Comparison of ENCODE assay signal across 1 cellular context in the genomic region with DNA sequence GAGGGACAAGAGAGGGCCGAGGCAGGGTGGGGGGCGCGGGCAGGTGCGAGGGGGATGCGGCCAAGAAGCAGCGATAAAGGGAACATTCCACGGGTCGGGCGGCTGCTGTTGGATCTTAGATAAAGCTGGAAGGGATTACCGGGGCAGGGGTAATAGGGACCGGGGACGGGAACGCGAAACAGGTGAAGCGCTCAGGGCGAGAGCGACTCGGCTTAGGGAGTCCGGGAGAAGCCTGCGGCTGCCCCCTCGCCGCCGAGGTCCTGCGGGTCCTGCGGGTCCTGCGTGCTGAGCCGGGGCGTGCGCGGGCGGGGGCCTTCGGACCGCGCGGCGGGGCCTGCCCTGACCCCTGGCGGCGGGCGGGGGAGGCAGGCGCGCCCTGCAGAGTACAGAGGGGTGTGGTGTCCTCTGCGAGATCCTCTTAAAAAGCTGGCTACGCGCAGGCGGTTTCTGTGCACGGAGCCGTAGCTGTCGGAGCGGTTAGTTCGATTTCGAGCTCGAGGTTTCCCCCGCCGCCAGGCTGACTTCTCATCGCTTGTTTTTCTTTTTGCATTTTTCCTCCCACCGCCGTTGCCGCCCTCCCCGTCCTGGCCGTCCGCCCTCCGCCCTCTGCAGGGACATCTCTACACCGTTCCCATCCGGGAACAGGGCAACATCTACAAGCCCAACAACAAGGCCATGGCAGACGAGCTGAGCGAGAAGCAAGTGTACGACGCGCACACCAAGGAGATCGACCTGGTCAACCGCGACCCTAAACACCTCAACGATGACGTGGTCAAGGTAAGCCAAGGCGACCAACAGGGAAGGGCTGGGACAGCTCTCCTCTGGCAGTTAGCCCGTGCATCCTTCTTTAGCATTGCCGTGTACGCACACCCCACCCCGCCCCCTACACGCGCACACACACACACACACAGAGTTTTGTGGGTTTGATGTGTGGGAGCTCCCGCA.
TF ChIP-seq lines count a peak whose summit lies in the region.

No MANE protein-coding gene starts in this region.

TF ChIP-seq in K562, 482 proteins besides CTCF, POLR2A, EP300 and RAD21 (continued from another document and continues in another):
- TF ChIP-seq, protein P1, sequence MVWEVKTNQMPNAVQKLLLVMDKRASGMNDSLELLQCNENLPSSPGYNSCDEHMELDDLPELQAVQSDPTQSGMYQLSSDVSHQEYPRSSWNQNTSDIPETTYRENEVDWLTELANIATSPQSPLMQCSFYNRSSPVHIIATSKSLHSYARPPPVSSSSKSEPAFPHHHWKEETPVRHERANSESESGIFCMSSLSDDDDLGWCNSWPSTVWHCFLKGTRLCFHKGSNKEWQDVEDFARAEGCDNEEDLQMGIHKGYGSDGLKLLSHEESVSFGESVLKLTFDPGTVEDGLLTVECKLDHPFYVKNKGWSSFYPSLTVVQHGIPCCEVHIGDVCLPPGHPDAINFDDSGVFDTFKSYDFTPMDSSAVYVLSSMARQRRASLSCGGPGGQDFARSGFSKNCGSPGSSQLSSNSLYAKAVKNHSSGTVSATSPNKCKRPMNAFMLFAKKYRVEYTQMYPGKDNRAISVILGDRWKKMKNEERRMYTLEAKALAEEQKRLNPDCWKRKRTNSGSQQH (CRISPR knock-in tag; IDR thresholded peaks at IDR 0.05), result no peak
- TF ChIP-seq ZFP1 (CRISPR knock-in tag; IDR thresholded peaks at IDR 0.05) (no peak), CXXC5 (CRISPR knock-in tag; IDR thresholded peaks at IDR 0.05) (peak; percentile 90), ATF7 (IDR thresholded peaks at IDR 0.05) (peak; percentile 61; the same call in 1 of the 2 replicates), PCBP2 (IDR thresholded peaks at IDR 0.05; ENCODE audit: low read depth, low read length, poor library complexity, severe bottlenecking) (no peak), SIN3B (IDR thresholded peaks at IDR 0.05; ENCODE audit: low read depth) (peak; percentile 76), KLF16 (IDR thresholded peaks at IDR 0.05) (0 out of 2 replicates have a peak, but pooled peaks have one; percentile 15), NR4A1 (CRISPR knock-in tag; IDR thresholded peaks at IDR 0.05) (no peak), NR4A1 (tag; IDR thresholded peaks at IDR 0.05) (peak; percentile 82), ZNF3 (CRISPR knock-in tag; IDR thresholded peaks at IDR 0.05) (no peak), RBBP5 (IDR thresholded peaks at IDR 0.05; ENCODE audit: borderline replicate concordance, insufficient read depth, low read length, poor library complexity, severe bottlenecking) (peak; percentile 44), SOX6 (IDR thresholded peaks at IDR 0.05) (peak; percentile 63; the same call in 1 of the 2 replicates), ZC3H4 (CRISPR knock-in tag; IDR thresholded peaks at IDR 0.05; ENCODE audit: borderline replicate concordance) (0 out of 2 replicates have a peak, but pooled peaks have one; percentile 11), PTBP1 (IDR thresholded peaks at IDR 0.05; ENCODE audit: low read depth, low read length) (no peak), ZBTB7A (IDR thresholded peaks at IDR 0.05; ENCODE audit: borderline replicate concordance, control insufficient read depth, low read depth, low read length) (peak; percentile 96), TCF3 (CRISPR knock-in tag; IDR thresholded peaks at IDR 0.05) (peak; percentile 35), ZNF696 (CRISPR knock-in tag; conservative IDR thresholded peaks at IDR 0.05) (no peak), ZNF133 (CRISPR knock-in tag; IDR thresholded peaks at IDR 0.05) (no peak), EZH2 (IDR thresholded peaks at IDR 0.05; ENCODE audit: borderline replicate concordance, low read depth, low read length) (0 out of 2 replicates have a peak, but pooled peaks have one; percentile 29), ZNF79 (CRISPR knock-in tag; IDR thresholded peaks at IDR 0.05; ENCODE audit: low read depth) (no peak), TEAD4 (IDR thresholded peaks at IDR 0.05; ENCODE audit: low read length) (peak; percentile 38), TEAD4 (CRISPR knock-in tag; IDR thresholded peaks at IDR 0.05; ENCODE audit: borderline replicate concordance) (0 out of 2 replicates have a peak, but pooled peaks have one; percentile 45), EP400 (IDR thresholded peaks at IDR 0.05) (no peak), TOE1 (IDR thresholded peaks at IDR 0.05; ENCODE audit: borderline replicate concordance) (no peak), TOE1 (CRISPR knock-in tag; IDR thresholded peaks at IDR 0.05; ENCODE audit: borderline replicate concordance, low read depth) (peak; percentile 71; the same call in 1 of the 2 replicates), KDM5B (IDR thresholded peaks at IDR 0.05; ENCODE audit: insufficient replicate concordance, low read depth, low read length) (peak; percentile 18), MTA2 (IDR thresholded peaks at IDR 0.05; ENCODE audit: low read depth) (0 out of 2 replicates have a peak, but pooled peaks have one; percentile 1), ZNF561 (CRISPR knock-in tag; conservative IDR thresholded peaks at IDR 0.05) (no peak), PCBP1 (IDR thresholded peaks at IDR 0.05; ENCODE audit: low read depth, low read length, poor library complexity, severe bottlenecking) (peak; percentile 46), ZSCAN29 (IDR thresholded peaks at IDR 0.05) (no peak), HNRNPLL (IDR thresholded peaks at IDR 0.05; ENCODE audit: low read depth, low read length, poor library complexity, severe bottlenecking) (peak; percentile 85), ZBTB8A (IDR thresholded peaks at IDR 0.05; ENCODE audit: partially characterized antibody) (no peak), NFE2 (IDR thresholded peaks at IDR 0.05; ENCODE audit: low read depth) (no peak)
- TF ChIP-seq, protein P2, sequence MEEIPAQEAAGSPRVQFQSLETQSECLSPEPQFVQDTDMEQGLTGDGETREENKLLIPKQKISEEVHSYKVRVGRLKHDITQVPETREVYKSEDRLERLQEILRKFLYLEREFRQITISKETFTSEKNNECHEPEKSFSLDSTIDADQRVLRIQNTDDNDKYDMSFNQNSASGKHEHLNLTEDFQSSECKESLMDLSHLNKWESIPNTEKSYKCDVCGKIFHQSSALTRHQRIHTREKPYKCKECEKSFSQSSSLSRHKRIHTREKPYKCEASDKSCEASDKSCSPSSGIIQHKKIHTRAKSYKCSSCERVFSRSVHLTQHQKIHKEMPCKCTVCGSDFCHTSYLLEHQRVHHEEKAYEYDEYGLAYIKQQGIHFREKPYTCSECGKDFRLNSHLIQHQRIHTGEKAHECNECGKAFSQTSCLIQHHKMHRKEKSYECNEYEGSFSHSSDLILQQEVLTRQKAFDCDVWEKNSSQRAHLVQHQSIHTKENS (CRISPR knock-in tag; IDR thresholded peaks at IDR 0.05), result no peak
- TF ChIP-seq, protein P3, sequence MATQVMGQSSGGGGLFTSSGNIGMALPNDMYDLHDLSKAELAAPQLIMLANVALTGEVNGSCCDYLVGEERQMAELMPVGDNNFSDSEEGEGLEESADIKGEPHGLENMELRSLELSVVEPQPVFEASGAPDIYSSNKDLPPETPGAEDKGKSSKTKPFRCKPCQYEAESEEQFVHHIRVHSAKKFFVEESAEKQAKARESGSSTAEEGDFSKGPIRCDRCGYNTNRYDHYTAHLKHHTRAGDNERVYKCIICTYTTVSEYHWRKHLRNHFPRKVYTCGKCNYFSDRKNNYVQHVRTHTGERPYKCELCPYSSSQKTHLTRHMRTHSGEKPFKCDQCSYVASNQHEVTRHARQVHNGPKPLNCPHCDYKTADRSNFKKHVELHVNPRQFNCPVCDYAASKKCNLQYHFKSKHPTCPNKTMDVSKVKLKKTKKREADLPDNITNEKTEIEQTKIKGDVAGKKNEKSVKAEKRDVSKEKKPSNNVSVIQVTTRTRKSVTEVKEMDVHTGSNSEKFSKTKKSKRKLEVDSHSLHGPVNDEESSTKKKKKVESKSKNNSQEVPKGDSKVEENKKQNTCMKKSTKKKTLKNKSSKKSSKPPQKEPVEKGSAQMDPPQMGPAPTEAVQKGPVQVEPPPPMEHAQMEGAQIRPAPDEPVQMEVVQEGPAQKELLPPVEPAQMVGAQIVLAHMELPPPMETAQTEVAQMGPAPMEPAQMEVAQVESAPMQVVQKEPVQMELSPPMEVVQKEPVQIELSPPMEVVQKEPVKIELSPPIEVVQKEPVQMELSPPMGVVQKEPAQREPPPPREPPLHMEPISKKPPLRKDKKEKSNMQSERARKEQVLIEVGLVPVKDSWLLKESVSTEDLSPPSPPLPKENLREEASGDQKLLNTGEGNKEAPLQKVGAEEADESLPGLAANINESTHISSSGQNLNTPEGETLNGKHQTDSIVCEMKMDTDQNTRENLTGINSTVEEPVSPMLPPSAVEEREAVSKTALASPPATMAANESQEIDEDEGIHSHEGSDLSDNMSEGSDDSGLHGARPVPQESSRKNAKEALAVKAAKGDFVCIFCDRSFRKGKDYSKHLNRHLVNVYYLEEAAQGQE (CRISPR knock-in tag; IDR thresholded peaks at IDR 0.05; ENCODE audit: low read depth), result peak; percentile 71; the same call in 1 of the 2 replicates
- TF ChIP-seq, protein P4, sequence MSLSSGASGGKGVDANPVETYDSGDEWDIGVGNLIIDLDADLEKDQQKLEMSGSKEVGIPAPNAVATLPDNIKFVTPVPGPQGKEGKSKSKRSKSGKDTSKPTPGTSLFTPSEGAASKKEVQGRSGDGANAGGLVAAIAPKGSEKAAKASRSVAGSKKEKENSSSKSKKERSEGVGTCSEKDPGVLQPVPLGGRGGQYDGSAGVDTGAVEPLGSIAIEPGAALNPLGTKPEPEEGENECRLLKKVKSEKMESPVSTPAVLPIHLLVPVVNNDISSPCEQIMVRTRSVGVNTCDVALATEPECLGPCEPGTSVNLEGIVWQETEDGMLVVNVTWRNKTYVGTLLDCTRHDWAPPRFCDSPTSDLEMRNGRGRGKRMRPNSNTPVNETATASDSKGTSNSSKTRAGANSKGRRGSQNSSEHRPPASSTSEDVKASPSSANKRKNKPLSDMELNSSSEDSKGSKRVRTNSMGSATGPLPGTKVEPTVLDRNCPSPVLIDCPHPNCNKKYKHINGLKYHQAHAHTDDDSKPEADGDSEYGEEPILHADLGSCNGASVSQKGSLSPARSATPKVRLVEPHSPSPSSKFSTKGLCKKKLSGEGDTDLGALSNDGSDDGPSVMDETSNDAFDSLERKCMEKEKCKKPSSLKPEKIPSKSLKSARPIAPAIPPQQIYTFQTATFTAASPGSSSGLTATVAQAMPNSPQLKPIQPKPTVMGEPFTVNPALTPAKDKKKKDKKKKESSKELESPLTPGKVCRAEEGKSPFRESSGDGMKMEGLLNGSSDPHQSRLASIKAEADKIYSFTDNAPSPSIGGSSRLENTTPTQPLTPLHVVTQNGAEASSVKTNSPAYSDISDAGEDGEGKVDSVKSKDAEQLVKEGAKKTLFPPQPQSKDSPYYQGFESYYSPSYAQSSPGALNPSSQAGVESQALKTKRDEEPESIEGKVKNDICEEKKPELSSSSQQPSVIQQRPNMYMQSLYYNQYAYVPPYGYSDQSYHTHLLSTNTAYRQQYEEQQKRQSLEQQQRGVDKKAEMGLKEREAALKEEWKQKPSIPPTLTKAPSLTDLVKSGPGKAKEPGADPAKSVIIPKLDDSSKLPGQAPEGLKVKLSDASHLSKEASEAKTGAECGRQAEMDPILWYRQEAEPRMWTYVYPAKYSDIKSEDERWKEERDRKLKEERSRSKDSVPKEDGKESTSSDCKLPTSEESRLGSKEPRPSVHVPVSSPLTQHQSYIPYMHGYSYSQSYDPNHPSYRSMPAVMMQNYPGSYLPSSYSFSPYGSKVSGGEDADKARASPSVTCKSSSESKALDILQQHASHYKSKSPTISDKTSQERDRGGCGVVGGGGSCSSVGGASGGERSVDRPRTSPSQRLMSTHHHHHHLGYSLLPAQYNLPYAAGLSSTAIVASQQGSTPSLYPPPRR (CRISPR knock-in tag; IDR thresholded peaks at IDR 0.05; ENCODE audit: borderline replicate concordance), result peak; percentile 85; the same call in 1 of the 2 replicates
- TF ChIP-seq, protein P5, sequence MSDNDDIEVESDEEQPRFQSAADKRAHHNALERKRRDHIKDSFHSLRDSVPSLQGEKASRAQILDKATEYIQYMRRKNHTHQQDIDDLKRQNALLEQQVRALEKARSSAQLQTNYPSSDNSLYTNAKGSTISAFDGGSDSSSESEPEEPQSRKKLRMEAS (CRISPR knock-in tag; IDR thresholded peaks at IDR 0.05), result 0 out of 2 replicates have a peak, but pooled peaks have one; percentile 9
- TF ChIP-seq, protein P6, sequence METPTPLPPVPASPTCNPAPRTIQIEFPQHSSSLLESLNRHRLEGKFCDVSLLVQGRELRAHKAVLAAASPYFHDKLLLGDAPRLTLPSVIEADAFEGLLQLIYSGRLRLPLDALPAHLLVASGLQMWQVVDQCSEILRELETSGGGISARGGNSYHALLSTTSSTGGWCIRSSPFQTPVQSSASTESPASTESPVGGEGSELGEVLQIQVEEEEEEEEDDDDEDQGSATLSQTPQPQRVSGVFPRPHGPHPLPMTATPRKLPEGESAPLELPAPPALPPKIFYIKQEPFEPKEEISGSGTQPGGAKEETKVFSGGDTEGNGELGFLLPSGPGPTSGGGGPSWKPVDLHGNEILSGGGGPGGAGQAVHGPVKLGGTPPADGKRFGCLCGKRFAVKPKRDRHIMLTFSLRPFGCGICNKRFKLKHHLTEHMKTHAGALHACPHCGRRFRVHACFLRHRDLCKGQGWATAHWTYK (CRISPR knock-in tag; IDR thresholded peaks at IDR 0.05), result 0 out of 2 replicates have a peak, but pooled peaks have one; percentile 42
- TF ChIP-seq, protein P7, sequence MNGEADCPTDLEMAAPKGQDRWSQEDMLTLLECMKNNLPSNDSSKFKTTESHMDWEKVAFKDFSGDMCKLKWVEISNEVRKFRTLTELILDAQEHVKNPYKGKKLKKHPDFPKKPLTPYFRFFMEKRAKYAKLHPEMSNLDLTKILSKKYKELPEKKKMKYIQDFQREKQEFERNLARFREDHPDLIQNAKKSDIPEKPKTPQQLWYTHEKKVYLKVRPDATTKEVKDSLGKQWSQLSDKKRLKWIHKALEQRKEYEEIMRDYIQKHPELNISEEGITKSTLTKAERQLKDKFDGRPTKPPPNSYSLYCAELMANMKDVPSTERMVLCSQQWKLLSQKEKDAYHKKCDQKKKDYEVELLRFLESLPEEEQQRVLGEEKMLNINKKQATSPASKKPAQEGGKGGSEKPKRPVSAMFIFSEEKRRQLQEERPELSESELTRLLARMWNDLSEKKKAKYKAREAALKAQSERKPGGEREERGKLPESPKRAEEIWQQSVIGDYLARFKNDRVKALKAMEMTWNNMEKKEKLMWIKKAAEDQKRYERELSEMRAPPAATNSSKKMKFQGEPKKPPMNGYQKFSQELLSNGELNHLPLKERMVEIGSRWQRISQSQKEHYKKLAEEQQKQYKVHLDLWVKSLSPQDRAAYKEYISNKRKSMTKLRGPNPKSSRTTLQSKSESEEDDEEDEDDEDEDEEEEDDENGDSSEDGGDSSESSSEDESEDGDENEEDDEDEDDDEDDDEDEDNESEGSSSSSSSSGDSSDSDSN (IDR thresholded peaks at IDR 0.05; ENCODE audit: borderline replicate concordance in 1 of 2, low read depth in 2 of 2, low read length in 2 of 2), result 0 out of 4 replicates have a peak, but pooled peaks of 1 of the 2 experiments have one; percentile 18
